Comparison of ENCODE assay signal across 1 cellular context in the genomic region with DNA sequence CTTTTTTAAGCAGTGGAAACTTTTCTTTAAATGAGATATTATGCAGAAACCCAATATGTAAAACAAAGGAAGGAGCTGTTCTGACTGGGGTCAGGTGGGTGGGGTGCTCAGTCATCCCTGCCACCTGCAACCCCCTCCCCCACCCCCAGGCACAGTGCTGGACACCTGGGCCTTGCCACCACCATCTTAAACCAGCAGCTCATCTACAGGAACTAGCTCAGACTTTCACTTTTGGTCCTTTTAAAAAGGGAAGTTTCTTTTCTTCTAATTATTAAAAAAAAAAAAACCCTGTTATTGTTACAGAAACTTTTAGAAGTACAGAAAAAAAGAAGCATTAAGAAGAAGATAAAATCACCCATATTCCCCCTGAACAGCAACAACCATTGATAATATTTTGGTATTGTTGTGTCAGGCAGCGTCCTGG.
TF ChIP-seq lines count a peak whose summit lies in the region.

No MANE protein-coding gene starts in this region.

TF ChIP-seq in SK-N-SH treated with all-trans-retinoic acid at 6 μM for 48 hours, 23 proteins besides CTCF, POLR2A, EP300 and RAD21 (continued from another document):
- TF ChIP-seq ISL1 (CRISPR knock-in tag; IDR thresholded peaks at IDR 0.05) (no peak), ARNTL (CRISPR knock-in tag; IDR thresholded peaks at IDR 0.05; ENCODE audit: borderline replicate concordance, low read depth) (no peak), ESRRG (CRISPR knock-in tag; IDR thresholded peaks at IDR 0.05) (no peak), CSRNP3 (CRISPR knock-in tag; IDR thresholded peaks at IDR 0.05) (no peak), SNAI2 (CRISPR knock-in tag; IDR thresholded peaks at IDR 0.05) (no peak), ZNF565 (CRISPR knock-in tag; conservative IDR thresholded peaks at IDR 0.05; ENCODE audit: low read depth) (no peak), TCF4 (CRISPR knock-in tag; IDR thresholded peaks at IDR 0.05; ENCODE audit: borderline replicate concordance) (no peak)
TF ChIP-seq in SK-N-SH treated with all-trans-retinoic acid at 6 μM for 48 hours: peak in this region for 0.
